23 cellular contexts compared by ENCODE assay signal in the genomic region with DNA sequence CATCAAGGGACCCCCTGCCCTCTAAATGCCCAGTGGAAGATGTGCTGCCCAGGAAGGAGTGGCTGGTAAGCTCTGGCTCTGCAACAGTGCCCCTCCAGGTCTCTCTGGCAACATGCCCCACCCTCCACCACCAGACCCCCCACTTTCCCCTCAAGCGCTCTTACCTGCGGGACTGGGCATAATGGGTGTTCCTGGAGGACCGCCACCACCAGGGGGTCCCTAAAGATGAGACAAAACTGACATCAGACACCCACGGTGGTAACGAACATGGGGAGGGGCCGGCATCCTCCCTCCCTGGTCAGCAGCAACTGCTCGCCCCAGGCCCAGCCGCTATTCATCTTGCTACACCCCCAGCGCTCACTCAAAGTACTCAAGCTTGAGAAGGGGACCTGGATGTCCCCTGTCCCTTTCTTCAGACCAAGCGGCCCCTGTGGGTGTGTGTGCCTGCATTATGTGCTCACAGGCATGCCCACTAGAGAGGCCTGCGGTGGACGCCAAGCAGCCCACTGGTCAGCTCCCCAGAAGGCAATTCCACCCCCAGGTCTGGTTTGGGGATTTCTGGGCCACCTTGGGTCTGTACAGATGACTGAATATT.
"Had no signal": no experiment of that assay in that cellular context is flagged by ENCODE, and none has a peak within 500 bp of the region (broad histone marks: within the 10 kb centered on the region; RNA-seq: fewer than 3 reads in every experiment).

No MANE protein-coding gene starts in this region.

- H3K9me3 Mint-ChIP-seq: activated CD4-positive, alpha-beta memory T cell treated with anti-CD3 and anti-CD28 coated beads, Interleukin-2, amount 10 ng/mL, durations not matched to agents 7 days and 5 days; activated naive CD4-positive, alpha-beta T cell treated with anti-CD3 and anti-CD28 coated beads, Interleukin-2, amount 10 ng/mL, durations not matched to agents 7 days and 5 days; activated naive CD8-positive, alpha-beta T cell treated with anti-CD3 and anti-CD28 coated beads for 36 hours; activated T-cell treated with anti-CD3 and anti-CD28 coated beads, Interleukin-2, amount 50 U/mL, for 72 hours; activated T-helper 2 cell treated with anti-CD3 and anti-CD28 coated beads, Interferon-gamma antibody, Interleukin-2, Interleukin-4, amounts not matched to agents 10 μg/mL and 5 μg/mL and 100 μg/mL, durations not matched to agents 14 hours and 24 hours and 36 hours had no signal

- H3K4me1 ChIP-seq: Peyer's patch had no signal

- DNase-seq: activated CD4-positive, alpha-beta memory T cell treated with anti-CD3 and anti-CD28 coated beads, Interleukin-2, amount 10 ng/mL, durations not matched to agents 7 days and 5 days; activated CD4-positive, alpha-beta T cell treated with anti-CD3 and anti-CD28 coated beads for 36 hours; activated CD4-positive, alpha-beta T cell treated with anti-CD3 and anti-CD28 coated beads, Interleukin-2, amount 50 U/mL, for 1 hour; activated CD8-positive, alpha-beta memory T cell treated with anti-CD3 and anti-CD28 coated beads, Interleukin-2, amount 50 U/mL, for 4 hours; activated gamma-delta T cell treated with Interleukin-2 at 50 U/mL for 16 hours; activated naive CD4-positive, alpha-beta T cell treated with anti-CD3 and anti-CD28 coated beads, Interleukin-2, amount 10 ng/mL, durations not matched to agents 7 days and 5 days; activated naive CD8-positive, alpha-beta T cell treated with anti-CD3 and anti-CD28 coated beads for 36 hours; activated T-cell treated with anti-CD3 and anti-CD28 coated beads, Interleukin-2, amount 50 U/mL, for 72 hours; adrenal gland; anterior cingulate cortex; MG63; NCI-H1105; NCI-H1436; NCI-H1694 treated with DMSO at 0.1 percent for 48 hours; NCI-H2029 treated with DMSO at 0.1 percent for 48 hours; NCI-H510A treated with DMSO at 0.1 percent for 48 hours; NCI-H69; Peyer's patch; SHP77 treated with DMSO at 0.1 percent for 48 hours; T-helper 17 cell; T-helper 9 cell had no signal

- H3K36me3 ChIP-seq: MG63 had no signal

- H3K27ac Mint-ChIP-seq: activated CD4-positive, alpha-beta memory T cell treated with anti-CD3 and anti-CD28 coated beads, Interleukin-2, amount 10 ng/mL, durations not matched to agents 7 days and 5 days; activated CD4-positive, alpha-beta T cell treated with anti-CD3 and anti-CD28 coated beads for 36 hours; activated naive CD8-positive, alpha-beta T cell treated with anti-CD3 and anti-CD28 coated beads for 36 hours; activated T-cell treated with anti-CD3 and anti-CD28 coated beads, Interleukin-2, amount 50 U/mL, for 72 hours; activated T-helper 2 cell treated with anti-CD3 and anti-CD28 coated beads, Interferon-gamma antibody, Interleukin-2, Interleukin-4, amounts not matched to agents 10 μg/mL and 5 μg/mL and 100 μg/mL, durations not matched to agents 14 hours and 24 hours and 36 hours; T-helper 17 cell had no signal

- ATAC-seq: activated CD4-positive, alpha-beta T cell treated with anti-CD3 and anti-CD28 coated beads for 36 hours; T-helper 17 cell had no signal

- H3K4me3 Mint-ChIP-seq: activated CD4-positive, alpha-beta memory T cell treated with anti-CD3 and anti-CD28 coated beads, Interleukin-2, amount 10 ng/mL, durations not matched to agents 7 days and 5 days; activated CD4-positive, alpha-beta T cell treated with anti-CD3 and anti-CD28 coated beads for 36 hours; activated naive CD4-positive, alpha-beta T cell treated with anti-CD3 and anti-CD28 coated beads, Interleukin-2, amount 10 ng/mL, durations not matched to agents 7 days and 5 days; activated naive CD8-positive, alpha-beta T cell treated with anti-CD3 and anti-CD28 coated beads for 36 hours; activated T-cell treated with anti-CD3 and anti-CD28 coated beads, Interleukin-2, amount 50 U/mL, for 72 hours; T-helper 17 cell had no signal

- H3K9me3 ChIP-seq: adrenal gland, MG63, Peyer's patch had no signal

- H3K27me3 Mint-ChIP-seq: activated CD4-positive, alpha-beta memory T cell treated with anti-CD3 and anti-CD28 coated beads, Interleukin-2, amount 10 ng/mL, durations not matched to agents 7 days and 5 days; activated CD4-positive, alpha-beta T cell treated with anti-CD3 and anti-CD28 coated beads for 36 hours; activated naive CD4-positive, alpha-beta T cell treated with anti-CD3 and anti-CD28 coated beads, Interleukin-2, amount 10 ng/mL, durations not matched to agents 7 days and 5 days; activated naive CD8-positive, alpha-beta T cell treated with anti-CD3 and anti-CD28 coated beads for 36 hours; T-helper 17 cell had no signal

- H3K27me3 ChIP-seq: adrenal gland, MG63, Peyer's patch had no signal

- H3K4me1 Mint-ChIP-seq: activated CD4-positive, alpha-beta memory T cell treated with anti-CD3 and anti-CD28 coated beads, Interleukin-2, amount 10 ng/mL, durations not matched to agents 7 days and 5 days; activated CD4-positive, alpha-beta T cell treated with anti-CD3 and anti-CD28 coated beads for 36 hours; activated naive CD4-positive, alpha-beta T cell treated with anti-CD3 and anti-CD28 coated beads, Interleukin-2, amount 10 ng/mL, durations not matched to agents 7 days and 5 days; activated naive CD8-positive, alpha-beta T cell treated with anti-CD3 and anti-CD28 coated beads for 36 hours had no signal

- H3K27ac ChIP-seq: Peyer's patch, RWPE1 had no signal

- H3K4me3 ChIP-seq: adrenal gland, MG63, Peyer's patch had no signal
